Comparison of ENCODE assay signal across 32 cellular contexts in the genomic region with DNA sequence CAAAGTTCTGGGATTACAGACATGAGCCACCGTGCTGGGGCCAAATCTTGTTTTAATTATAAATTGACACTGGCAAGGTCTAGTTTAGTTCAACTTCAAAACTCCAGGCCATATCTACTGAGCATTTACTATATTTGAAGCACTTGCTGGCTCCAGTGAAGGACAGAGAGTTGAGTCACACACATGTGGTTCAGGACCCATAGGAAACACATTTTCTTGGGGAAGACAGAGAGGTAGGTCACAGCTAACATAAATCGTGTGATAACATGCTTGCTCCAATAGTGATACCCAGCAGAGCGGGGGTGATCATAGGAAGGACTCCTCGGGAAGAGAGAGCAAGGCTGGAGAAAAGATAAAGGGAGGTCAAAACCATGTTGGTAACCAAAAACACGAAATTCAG.
DNase-seq lines count a peak whose midpoint lies in the region; ATAC-seq, FAIRE-seq and TF ChIP-seq lines count a peak whose summit lies in the region.
"Had no signal": no experiment of that assay in that cellular context is flagged by ENCODE, and none has a peak within 500 bp of the region (broad histone marks: within the 10 kb centered on the region; RNA-seq: fewer than 3 reads in every experiment).

No MANE protein-coding gene starts in this region.

- dilution Hi-C loops in endothelial cell of umbilical vein (cut with MboI; ENCODE audit: extremely low pct_ligation_motif_present, low sequenced_read_pairs): no loop called here

- no peak for TF ChIP-seq POLR2A in endothelial cell of umbilical vein (IDR thresholded peaks at IDR 0.05; ENCODE audit: low read depth, low read length)

- in situ Hi-C loops in GM13976 (cut with MboI; ENCODE audit: low sequenced_read_pairs, unreplicated experiment): no loop called here

- no peak overlapping the region for H3K9ac ChIP-seq in endothelial cell of umbilical vein (replicated peaks; ENCODE audit: extremely low read depth, insufficient read depth, low read length)

- H3K4me2 ChIP-seq in endothelial cell of umbilical vein (ENCODE audit: insufficient read depth, low read length): no peak overlapping the region
- H3K4me2 ChIP-seq in hepatocyte: no peak overlapping the region

- no peak overlapping the region for H3K27ac Mint-ChIP-seq in stimulated activated naive B cell treated with anti-CD40 and anti-IgM and Interleukin-4, amounts not matched to agents 10 μg/mL and 1 μg/mL and 100 μg/mL, for 72 hours
- H3K27ac Mint-ChIP-seq: activated CD8-positive, alpha-beta memory T cell treated with anti-CD3 and anti-CD28 coated beads, Interleukin-2, amount 10 ng/mL, durations not matched to agents 7 days and 5 days; CD4-positive, alpha-beta T cell; memory B cell; WTC11 had no signal

- H4K20me1 ChIP-seq in endothelial cell of umbilical vein (replicated peaks; ENCODE audit: control insufficient read depth, extremely low read depth, insufficient read depth, low read length): no peaks in the 10 kb centered on the region
- H4K20me1 ChIP-seq in hepatocyte (ENCODE audit: insufficient read depth, poor library complexity, severe bottlenecking): no peaks in the 10 kb centered on the region

- H3K9me1 ChIP-seq in endothelial cell of umbilical vein (replicated peaks; ENCODE audit: control insufficient read depth, extremely low read depth, insufficient read depth, low read length): no peaks in the 10 kb centered on the region

- DNase-seq in RWPE2 (ENCODE audit: low spot score): no peak
- no peak for DNase-seq in endothelial cell of umbilical vein (ENCODE audit: low read depth, low spot score)
- DNase-seq in hepatocyte (ENCODE audit: low spot score): no peak
- DNase-seq in thoracic aorta (ENCODE audit: low spot score): no peak
- no peak for DNase-seq in GM13976 (ENCODE audit: low spot score)
- DNase-seq in activated naive CD4-positive, alpha-beta T cell (lab: John Stamatoyannopoulos, UW): no peak
- no peak for DNase-seq in stimulated activated naive B cell treated with anti-CD40 and anti-IgM and Interleukin-4, amounts not matched to agents 10 μg/mL and 1 μg/mL and 100 μg/mL, for 72 hours
- DNase-seq: activated CD4-positive, alpha-beta T cell treated with anti-CD3 and anti-CD28 coated beads, Interleukin-2, amount 50 U/mL, for 1 hour; activated CD8-positive, alpha-beta memory T cell treated with anti-CD3 and anti-CD28 coated beads, Interleukin-2, amount 10 ng/mL, durations not matched to agents 7 days and 5 days; activated naive CD4-positive, alpha-beta T cell treated with Interleukin-2 at 50 U/mL for 16 hours; activated T-cell treated with anti-CD3 and anti-CD28 coated beads, Interleukin-2, amount 50 U/mL, for 48 hours; CD4-positive, alpha-beta T cell; cortex of kidney; esophagus squamous epithelium; kidney glomerular epithelial cell; NCI-H1092 treated with DMSO at 0.1 percent for 48 hours; NCI-H187; NCI-H2171 treated with DMSO at 0.1 percent for 48 hours; NCI-H524 treated with DMSO at 0.1 percent for 48 hours; PC-3; posterior cingulate gyrus; SIG-M5; sigmoid colon; stimulated activated naive CD8-positive, alpha-beta T cell treated with anti-CD3 and anti-CD28 coated beads, Interleukin-15, Interleukin-2, amounts not matched to agents 100 U/mL and 50 U/mL, for 24 hours; testis had no signal

- no peaks in the 10 kb centered on the region for H3K36me3 Mint-ChIP-seq in stimulated activated naive B cell treated with anti-CD40 and anti-IgM and Interleukin-4, amounts not matched to agents 10 μg/mL and 1 μg/mL and 100 μg/mL, for 72 hours
- H3K36me3 Mint-ChIP-seq: activated CD8-positive, alpha-beta memory T cell treated with anti-CD3 and anti-CD28 coated beads, Interleukin-2, amount 10 ng/mL, durations not matched to agents 7 days and 5 days; memory B cell had no signal

- H3K27ac ChIP-seq in RWPE2 (ENCODE audit: poor library complexity, severe bottlenecking): peak overlapping the region; percentile 10
- no peak overlapping the region for H3K27ac ChIP-seq in endothelial cell of umbilical vein (ENCODE audit: insufficient read depth, low read depth, low read length)
- peak overlapping the region; percentile 67 for H3K27ac ChIP-seq in hepatocyte
- peak overlapping the region; percentile 10 to 68 for H3K27ac ChIP-seq in thoracic aorta
- H3K27ac ChIP-seq: breast epithelium, esophagus squamous epithelium, testis had no signal

- H3K27me3 Mint-ChIP-seq in stimulated activated naive B cell treated with anti-CD40 and anti-IgM and Interleukin-4, amounts not matched to agents 10 μg/mL and 1 μg/mL and 100 μg/mL, for 72 hours: peaks cover 0 to 6% of the 10 kb centered on the region in 2 donors
- H3K27me3 Mint-ChIP-seq: CD4-positive, alpha-beta T cell had no signal

- intact Hi-C loops in endothelial cell of umbilical vein (cut with micrococcal nuclease): no loop called here

- H3K4me3 Mint-ChIP-seq in stimulated activated naive B cell treated with anti-CD40 and anti-IgM and Interleukin-4, amounts not matched to agents 10 μg/mL and 1 μg/mL and 100 μg/mL, for 72 hours: no peak overlapping the region
- H3K4me3 Mint-ChIP-seq: activated CD8-positive, alpha-beta memory T cell treated with anti-CD3 and anti-CD28 coated beads, Interleukin-2, amount 10 ng/mL, durations not matched to agents 7 days and 5 days; CD4-positive, alpha-beta T cell; memory B cell; neural crest cell; WTC11 had no signal

- H3K4me1 Mint-ChIP-seq in stimulated activated naive B cell treated with anti-CD40 and anti-IgM and Interleukin-4, amounts not matched to agents 10 μg/mL and 1 μg/mL and 100 μg/mL, for 72 hours: no peaks in the 10 kb centered on the region
- H3K4me1 Mint-ChIP-seq: activated CD8-positive, alpha-beta memory T cell treated with anti-CD3 and anti-CD28 coated beads, Interleukin-2, amount 10 ng/mL, durations not matched to agents 7 days and 5 days; memory B cell; neural crest cell; WTC11 had no signal

- H3K4me3 ChIP-seq in RWPE2 (ENCODE audit: severe bottlenecking) (no peak overlapping the region), endothelial cell of umbilical vein (replicated peaks in 1 of 3; ENCODE audit: insufficient read depth in 1 of 3, low read depth in 1 of 3, low read length in 3 of 3) (no peak overlapping the region), hepatocyte (no peak overlapping the region), thoracic aorta (no peak overlapping the region)
- H3K4me3 ChIP-seq: breast epithelium, esophagus squamous epithelium, sigmoid colon, testis had no signal

- H3K79me2 ChIP-seq in endothelial cell of umbilical vein (ENCODE audit: control insufficient read depth, insufficient read depth, low read length) (no peaks in the 10 kb centered on the region), hepatocyte (no peaks in the 10 kb centered on the region)

- H3K36me3 ChIP-seq in RWPE2 (ENCODE audit: low read depth) (no peaks in the 10 kb centered on the region), endothelial cell of umbilical vein (ENCODE audit: control insufficient read depth in 2 of 2, extremely low read depth in 1 of 2, insufficient read depth in 2 of 2, low read length in 2 of 2) (no peaks in the 10 kb centered on the region), hepatocyte (replicated peaks; ENCODE audit: insufficient read depth, low read depth) (no peaks in the 10 kb centered on the region), thoracic aorta (no peaks in the 10 kb centered on the region)
- H3K36me3 ChIP-seq: breast epithelium, esophagus squamous epithelium, sigmoid colon had no signal

- POLR2A ChIA-PET in endothelial cell of umbilical vein (lab: Charles Lee): no interaction called here

- H3K9me3 Mint-ChIP-seq in stimulated activated naive B cell treated with anti-CD40 and anti-IgM and Interleukin-4, amounts not matched to agents 10 μg/mL and 1 μg/mL and 100 μg/mL, for 72 hours: peaks cover 5 to 9% of the 10 kb centered on the region in 2 donors

- ATAC-seq in RWPE2 (ENCODE audit: low read depth) (no peak), thoracic aorta (ENCODE audit: insufficient number of reproducible peaks, low FRiP score, low read depth) (no peak), HG03280 (IDR thresholded peaks at IDR 0.05; ENCODE audit: unreplicated experiment) (no peak)
- no peak for ATAC-seq in stimulated activated naive B cell treated with anti-CD40 and anti-IgM and Interleukin-4, amounts not matched to agents 10 μg/mL and 1 μg/mL and 100 μg/mL, for 72 hours (replicated peaks)
- ATAC-seq: activated CD8-positive, alpha-beta memory T cell treated with anti-CD3 and anti-CD28 coated beads, Interleukin-2, amount 10 ng/mL, durations not matched to agents 7 days and 5 days; PC-3; stimulated activated naive CD8-positive, alpha-beta T cell treated with anti-CD3 and anti-CD28 coated beads, Interleukin-15, Interleukin-2, amounts not matched to agents 100 U/mL and 50 U/mL, for 24 hours; WTC11 had no signal

- CTCF ChIA-PET in endothelial cell of umbilical vein (lab: Charles Lee): interaction anchor here (0.6 kb wide), 1 partner anchor 9 kb away, joined by 3 read pairs; no protein-coding TSS in a partner anchor

- H3K4me1 ChIP-seq in RWPE2 (ENCODE audit: insufficient read depth, poor library complexity, severe bottlenecking) (peaks cover 12% of the 10 kb centered on the region), endothelial cell of umbilical vein (ENCODE audit: control insufficient read depth, extremely low read depth, insufficient read depth, low read length) (no peaks in the 10 kb centered on the region), hepatocyte (ENCODE audit: insufficient read depth) (peaks cover 8% of the 10 kb centered on the region), thoracic aorta (ENCODE audit: control insufficient read depth in 1 of 2, low read depth in 2 of 2) (peaks cover 7 to 15% of the 10 kb centered on the region in 2 donors)
- H3K4me1 ChIP-seq: breast epithelium, sigmoid colon, testis had no signal

- no TSS peak for BruUV-seq in endothelial cell of umbilical vein (replicated peaks; lab: Mats Ljungman, UMichigan)

- peak; percentile 44 for FAIRE-seq in endothelial cell of umbilical vein (lab: Jason Lieb, UNC)
- FAIRE-seq: GM12892, H54 had no signal

- H3K9me2 ChIP-seq in hepatocyte (replicated peaks; ENCODE audit: insufficient read depth): no peaks in the 10 kb centered on the region

- no peaks in the 10 kb centered on the region for H3K9me3 ChIP-seq in RWPE2 (ENCODE audit: severe bottlenecking)
- no peaks in the 10 kb centered on the region for H3K9me3 ChIP-seq in endothelial cell of umbilical vein (replicated peaks; ENCODE audit: control insufficient read depth, insufficient read depth, low read length)
- H3K9me3 ChIP-seq in hepatocyte (ENCODE audit: low read depth): no peaks in the 10 kb centered on the region
- no peaks in the 10 kb centered on the region for H3K9me3 ChIP-seq in thoracic aorta
- H3K9me3 ChIP-seq: breast epithelium, esophagus squamous epithelium, sigmoid colon, testis had no signal

- H3K27me3 ChIP-seq in RWPE2 (ENCODE audit: insufficient read depth, poor library complexity, severe bottlenecking) (no peaks in the 10 kb centered on the region), endothelial cell of umbilical vein (ENCODE audit: control insufficient read depth in 2 of 2, insufficient read depth in 2 of 2, low read length in 2 of 2) (no peaks in the 10 kb centered on the region), hepatocyte (no peaks in the 10 kb centered on the region), thoracic aorta (replicated peaks; ENCODE audit: insufficient read depth) (no peaks in the 10 kb centered on the region)
- H3K27me3 ChIP-seq: breast epithelium, esophagus squamous epithelium, sigmoid colon, testis had no signal

- WGBS in hepatocyte (ENCODE audit: low lambda C conversion rate, missing lambda C conversion rate): 83% methylated on average over 5 of the region's 5 CpGs

- TF ChIP-seq CTCF in RWPE2 (IDR thresholded peaks at IDR 0.05; ENCODE audit: poor library complexity, severe bottlenecking) (no peak), endothelial cell of umbilical vein (IDR thresholded peaks at IDR 0.05; ENCODE audit: extremely low read depth in 1 of 2, insufficient read depth in 1 of 2, low read depth in 1 of 2, low read length in 2 of 2) (no peak), hepatocyte (IDR thresholded peaks at IDR 0.05; ENCODE audit: poor library complexity) (no peak), thoracic aorta (IDR thresholded peaks at IDR 0.05) (no peak), GM13976 (IDR thresholded peaks at IDR 0.05; ENCODE audit: borderline replicate concordance, control extremely low read depth, extremely low read depth, insufficient read depth, missing control alignments) (no peak)

- H2AFZ ChIP-seq in endothelial cell of umbilical vein (ENCODE audit: low read depth, low read length): no peak overlapping the region
- no peak overlapping the region for H2AFZ ChIP-seq in hepatocyte
